Comparison of ENCODE assay signal across 1 cellular context in the genomic region with DNA sequence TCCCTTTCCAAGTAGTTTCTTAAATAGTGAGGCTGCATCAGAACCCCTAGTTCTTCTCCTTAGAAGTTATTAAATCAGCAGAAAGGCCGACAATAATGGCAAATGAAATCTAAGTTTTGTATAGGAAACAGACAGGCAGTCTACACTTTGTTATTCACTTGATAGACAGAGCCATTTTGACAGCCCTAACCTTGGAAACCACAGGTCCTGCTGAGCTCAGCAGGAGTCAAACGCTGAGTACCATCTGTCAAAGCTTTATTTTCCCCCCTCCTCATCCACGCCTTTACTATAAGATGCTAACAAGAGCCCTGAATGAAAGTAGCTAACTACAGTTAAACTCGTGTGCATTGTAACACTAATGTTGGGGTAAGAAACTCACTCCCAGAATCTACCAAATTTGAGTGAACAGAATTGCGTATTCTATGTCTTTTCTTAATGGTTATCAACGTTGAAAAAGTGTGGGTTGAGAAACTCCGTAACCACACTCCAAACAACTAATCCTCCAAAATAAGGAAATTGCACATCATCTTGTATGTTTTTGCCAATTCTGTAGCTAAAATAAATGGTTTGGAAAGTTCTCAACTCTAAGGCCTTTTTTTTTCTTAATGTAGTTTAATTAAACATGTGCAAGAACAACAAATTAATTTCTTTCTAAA.
TF ChIP-seq lines count a peak whose summit lies in the region.

No MANE protein-coding gene starts in this region.

TF ChIP-seq in GM23338, 12 proteins besides CTCF, POLR2A, EP300 and RAD21:
- TF ChIP-seq, protein P1, sequence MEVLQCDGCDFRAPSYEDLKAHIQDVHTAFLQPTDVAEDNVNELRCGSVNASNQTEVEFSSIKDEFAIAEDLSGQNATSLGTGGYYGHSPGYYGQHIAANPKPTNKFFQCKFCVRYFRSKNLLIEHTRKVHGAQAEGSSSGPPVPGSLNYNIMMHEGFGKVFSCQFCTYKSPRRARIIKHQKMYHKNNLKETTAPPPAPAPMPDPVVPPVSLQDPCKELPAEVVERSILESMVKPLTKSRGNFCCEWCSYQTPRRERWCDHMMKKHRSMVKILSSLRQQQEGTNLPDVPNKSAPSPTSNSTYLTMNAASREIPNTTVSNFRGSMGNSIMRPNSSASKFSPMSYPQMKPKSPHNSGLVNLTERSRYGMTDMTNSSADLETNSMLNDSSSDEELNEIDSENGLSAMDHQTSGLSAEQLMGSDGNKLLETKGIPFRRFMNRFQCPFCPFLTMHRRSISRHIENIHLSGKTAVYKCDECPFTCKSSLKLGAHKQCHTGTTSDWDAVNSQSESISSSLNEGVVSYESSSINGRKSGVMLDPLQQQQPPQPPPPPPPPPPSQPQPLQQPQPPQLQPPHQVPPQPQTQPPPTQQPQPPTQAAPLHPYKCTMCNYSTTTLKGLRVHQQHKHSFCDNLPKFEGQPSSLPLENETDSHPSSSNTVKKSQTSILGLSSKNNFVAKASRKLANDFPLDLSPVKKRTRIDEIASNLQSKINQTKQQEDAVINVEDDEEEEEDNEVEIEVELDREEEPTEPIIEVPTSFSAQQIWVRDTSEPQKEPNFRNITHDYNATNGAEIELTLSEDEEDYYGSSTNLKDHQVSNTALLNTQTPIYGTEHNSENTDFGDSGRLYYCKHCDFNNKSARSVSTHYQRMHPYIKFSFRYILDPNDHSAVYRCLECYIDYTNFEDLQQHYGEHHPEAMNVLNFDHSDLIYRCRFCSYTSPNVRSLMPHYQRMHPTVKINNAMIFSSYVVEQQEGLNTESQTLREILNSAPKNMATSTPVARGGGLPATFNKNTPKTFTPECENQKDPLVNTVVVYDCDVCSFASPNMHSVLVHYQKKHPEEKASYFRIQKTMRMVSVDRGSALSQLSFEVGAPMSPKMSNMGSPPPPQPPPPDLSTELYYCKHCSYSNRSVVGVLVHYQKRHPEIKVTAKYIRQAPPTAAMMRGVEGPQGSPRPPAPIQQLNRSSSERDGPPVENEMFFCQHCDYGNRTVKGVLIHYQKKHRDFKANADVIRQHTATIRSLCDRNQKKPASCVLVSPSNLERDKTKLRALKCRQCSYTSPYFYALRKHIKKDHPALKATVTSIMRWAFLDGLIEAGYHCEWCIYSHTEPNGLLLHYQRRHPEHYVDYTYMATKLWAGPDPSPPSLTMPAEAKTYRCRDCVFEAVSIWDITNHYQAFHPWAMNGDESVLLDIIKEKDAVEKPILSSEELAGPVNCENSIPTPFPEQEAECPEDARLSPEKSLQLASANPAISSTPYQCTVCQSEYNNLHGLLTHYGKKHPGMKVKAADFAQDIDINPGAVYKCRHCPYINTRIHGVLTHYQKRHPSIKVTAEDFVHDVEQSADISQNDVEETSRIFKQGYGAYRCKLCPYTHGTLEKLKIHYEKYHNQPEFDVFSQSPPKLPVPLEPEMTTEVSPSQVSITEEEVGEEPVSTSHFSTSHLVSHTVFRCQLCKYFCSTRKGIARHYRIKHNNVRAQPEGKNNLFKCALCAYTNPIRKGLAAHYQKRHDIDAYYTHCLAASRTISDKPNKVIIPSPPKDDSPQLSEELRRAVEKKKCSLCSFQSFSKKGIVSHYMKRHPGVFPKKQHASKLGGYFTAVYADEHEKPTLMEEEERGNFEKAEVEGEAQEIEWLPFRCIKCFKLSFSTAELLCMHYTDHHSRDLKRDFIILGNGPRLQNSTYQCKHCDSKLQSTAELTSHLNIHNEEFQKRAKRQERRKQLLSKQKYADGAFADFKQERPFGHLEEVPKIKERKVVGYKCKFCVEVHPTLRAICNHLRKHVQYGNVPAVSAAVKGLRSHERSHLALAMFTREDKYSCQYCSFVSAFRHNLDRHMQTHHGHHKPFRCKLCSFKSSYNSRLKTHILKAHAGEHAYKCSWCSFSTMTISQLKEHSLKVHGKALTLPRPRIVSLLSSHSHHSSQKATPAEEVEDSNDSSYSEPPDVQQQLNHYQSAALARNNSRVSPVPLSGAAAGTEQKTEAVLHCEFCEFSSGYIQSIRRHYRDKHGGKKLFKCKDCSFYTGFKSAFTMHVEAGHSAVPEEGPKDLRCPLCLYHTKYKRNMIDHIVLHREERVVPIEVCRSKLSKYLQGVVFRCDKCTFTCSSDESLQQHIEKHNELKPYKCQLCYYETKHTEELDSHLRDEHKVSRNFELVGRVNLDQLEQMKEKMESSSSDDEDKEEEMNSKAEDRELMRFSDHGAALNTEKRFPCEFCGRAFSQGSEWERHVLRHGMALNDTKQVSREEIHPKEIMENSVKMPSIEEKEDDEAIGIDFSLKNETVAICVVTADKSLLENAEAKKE (CRISPR knock-in tag; IDR thresholded peaks at IDR 0.05), result no peak
- TF ChIP-seq CREB1 (CRISPR knock-in tag; IDR thresholded peaks at IDR 0.05; ENCODE audit: low read depth), result no peak
- TF ChIP-seq EZH2phosphoT487 (IDR thresholded peaks at IDR 0.05; ENCODE audit: unreplicated experiment), result no peak
- TF ChIP-seq JUNB (IDR thresholded peaks at IDR 0.05; ENCODE audit: unreplicated experiment), result no peak
- no peak for TF ChIP-seq NANOG (IDR thresholded peaks at IDR 0.05; ENCODE audit: borderline replicate concordance)
- TF ChIP-seq STAT1 (IDR thresholded peaks at IDR 0.05; ENCODE audit: unreplicated experiment), result no peak
- TF ChIP-seq, protein P2, sequence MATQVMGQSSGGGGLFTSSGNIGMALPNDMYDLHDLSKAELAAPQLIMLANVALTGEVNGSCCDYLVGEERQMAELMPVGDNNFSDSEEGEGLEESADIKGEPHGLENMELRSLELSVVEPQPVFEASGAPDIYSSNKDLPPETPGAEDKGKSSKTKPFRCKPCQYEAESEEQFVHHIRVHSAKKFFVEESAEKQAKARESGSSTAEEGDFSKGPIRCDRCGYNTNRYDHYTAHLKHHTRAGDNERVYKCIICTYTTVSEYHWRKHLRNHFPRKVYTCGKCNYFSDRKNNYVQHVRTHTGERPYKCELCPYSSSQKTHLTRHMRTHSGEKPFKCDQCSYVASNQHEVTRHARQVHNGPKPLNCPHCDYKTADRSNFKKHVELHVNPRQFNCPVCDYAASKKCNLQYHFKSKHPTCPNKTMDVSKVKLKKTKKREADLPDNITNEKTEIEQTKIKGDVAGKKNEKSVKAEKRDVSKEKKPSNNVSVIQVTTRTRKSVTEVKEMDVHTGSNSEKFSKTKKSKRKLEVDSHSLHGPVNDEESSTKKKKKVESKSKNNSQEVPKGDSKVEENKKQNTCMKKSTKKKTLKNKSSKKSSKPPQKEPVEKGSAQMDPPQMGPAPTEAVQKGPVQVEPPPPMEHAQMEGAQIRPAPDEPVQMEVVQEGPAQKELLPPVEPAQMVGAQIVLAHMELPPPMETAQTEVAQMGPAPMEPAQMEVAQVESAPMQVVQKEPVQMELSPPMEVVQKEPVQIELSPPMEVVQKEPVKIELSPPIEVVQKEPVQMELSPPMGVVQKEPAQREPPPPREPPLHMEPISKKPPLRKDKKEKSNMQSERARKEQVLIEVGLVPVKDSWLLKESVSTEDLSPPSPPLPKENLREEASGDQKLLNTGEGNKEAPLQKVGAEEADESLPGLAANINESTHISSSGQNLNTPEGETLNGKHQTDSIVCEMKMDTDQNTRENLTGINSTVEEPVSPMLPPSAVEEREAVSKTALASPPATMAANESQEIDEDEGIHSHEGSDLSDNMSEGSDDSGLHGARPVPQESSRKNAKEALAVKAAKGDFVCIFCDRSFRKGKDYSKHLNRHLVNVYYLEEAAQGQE (IDR thresholded peaks at IDR 0.05; ENCODE audit: unreplicated experiment), result no peak
- TF ChIP-seq, protein P3, sequence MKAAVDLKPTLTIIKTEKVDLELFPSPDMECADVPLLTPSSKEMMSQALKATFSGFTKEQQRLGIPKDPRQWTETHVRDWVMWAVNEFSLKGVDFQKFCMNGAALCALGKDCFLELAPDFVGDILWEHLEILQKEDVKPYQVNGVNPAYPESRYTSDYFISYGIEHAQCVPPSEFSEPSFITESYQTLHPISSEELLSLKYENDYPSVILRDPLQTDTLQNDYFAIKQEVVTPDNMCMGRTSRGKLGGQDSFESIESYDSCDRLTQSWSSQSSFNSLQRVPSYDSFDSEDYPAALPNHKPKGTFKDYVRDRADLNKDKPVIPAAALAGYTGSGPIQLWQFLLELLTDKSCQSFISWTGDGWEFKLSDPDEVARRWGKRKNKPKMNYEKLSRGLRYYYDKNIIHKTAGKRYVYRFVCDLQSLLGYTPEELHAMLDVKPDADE (IDR thresholded peaks at IDR 0.05), result no peak
- TF ChIP-seq EZH2 (IDR thresholded peaks at IDR 0.05; ENCODE audit: low read depth, unreplicated experiment), result no peak
- no peak for TF ChIP-seq POLR2AphosphoS5 (IDR thresholded peaks at IDR 0.05; ENCODE audit: low read depth)
- no peak for TF ChIP-seq ZNF114 (CRISPR knock-in tag; IDR thresholded peaks at IDR 0.05)
- no peak for TF ChIP-seq ZNF331 (CRISPR knock-in tag; IDR thresholded peaks at IDR 0.05; ENCODE audit: low read depth)
